Comparison of ENCODE assay signal across 9 cellular contexts in genomic region chr18:34595673-34596072, GRCh38.
A peak's percentile ranks its signal among the peaks of the same experiment; 100 is the strongest.
DNase-seq lines count a peak whose midpoint lies in the region; ATAC-seq, FAIRE-seq and TF ChIP-seq lines count a peak whose summit lies in the region.
"Had no signal": no experiment of that assay in that cellular context is flagged by ENCODE, and none has a peak within 500 bp of the region (broad histone marks: within the 10 kb centered on the region; RNA-seq: fewer than 3 reads in every experiment).

No MANE protein-coding gene starts in this region.

- ATAC-seq in HG03571 (IDR thresholded peaks at IDR 0.05; ENCODE audit: unreplicated experiment) (no peak), GM18498 (IDR thresholded peaks at IDR 0.05; ENCODE audit: unreplicated experiment) (no peak), GM21737 (IDR thresholded peaks at IDR 0.05; ENCODE audit: unreplicated experiment) (no peak)

- no peaks in the 10 kb centered on the region for H3K27me3 ChIP-seq in Loucy (ENCODE audit: insufficient read depth, low read length, poor library complexity, severe bottlenecking)
- H3K27me3 ChIP-seq: uterus had no signal

- no peaks in the 10 kb centered on the region for H3K9me2 ChIP-seq in Loucy (replicated peaks; ENCODE audit: low read depth, low read length)

- FAIRE-seq in islet of Langerhans (lab: Jason Lieb, UNC): peak; percentile 58

- no peak overlapping the region for H3K9ac ChIP-seq in Loucy (ENCODE audit: low read depth, low read length, poor library complexity, severe bottlenecking)

- DNase-seq in AG09309 (ENCODE audit: low read depth): no peak
- DNase-seq in NCI-H524 treated with DMSO at 0.1 percent for 48 hours (lab: John Stamatoyannopoulos, UW): no peak
- DNase-seq: uterus had no signal

- no peak overlapping the region for H2AFZ ChIP-seq in Loucy (ENCODE audit: low read length)

- no peaks in the 10 kb centered on the region for H4K20me1 ChIP-seq in Loucy (ENCODE audit: insufficient read depth, low read length, poor library complexity, severe bottlenecking)

- no peaks in the 10 kb centered on the region for H3K79me2 ChIP-seq in Loucy (ENCODE audit: insufficient read depth, low read length)

- H3K4me1 ChIP-seq in Loucy (ENCODE audit: insufficient read depth, low read length, poor library complexity, severe bottlenecking): no peaks in the 10 kb centered on the region

- H3K4me3 ChIP-seq in AG09309 (ENCODE audit: control insufficient read depth, low read depth, low read length) (no peak overlapping the region), Loucy (ENCODE audit: low read length, poor library complexity, severe bottlenecking) (no peak overlapping the region), WI38 (ENCODE audit: low read depth, low read length) (no peak overlapping the region)
- H3K4me3 ChIP-seq: uterus had no signal

- no peaks in the 10 kb centered on the region for H3F3A ChIP-seq in Loucy (ENCODE audit: low read depth)

- no peaks in the 10 kb centered on the region for H3K9me3 ChIP-seq in Loucy (ENCODE audit: insufficient read depth, low read depth, low read length)
- H3K9me3 ChIP-seq: uterus had no signal

- TF ChIP-seq CTCF in AG09309 (IDR thresholded peaks at IDR 0.05; ENCODE audit: control insufficient read depth, insufficient read depth, low read depth, low read length, missing control alignments) (peak; percentile 30), Loucy (conservative IDR thresholded peaks at IDR 0.05; ENCODE audit: low read length) (0 out of 2 replicates have a peak, but pooled peaks have one; percentile 8), WI38 (IDR thresholded peaks at IDR 0.05; ENCODE audit: low read depth, low read length) (0 out of 2 replicates have a peak, but pooled peaks have one; percentile 11)

- no peak overlapping the region for H3K4me2 ChIP-seq in Loucy (ENCODE audit: low read depth, low read length, poor library complexity, severe bottlenecking)

- no peaks in the 10 kb centered on the region for H3K36me3 ChIP-seq in Loucy (ENCODE audit: insufficient read depth, low read length)
- H3K36me3 ChIP-seq: uterus had no signal
